ENCODE assay signal across 24 cellular contexts in the genomic region with DNA sequence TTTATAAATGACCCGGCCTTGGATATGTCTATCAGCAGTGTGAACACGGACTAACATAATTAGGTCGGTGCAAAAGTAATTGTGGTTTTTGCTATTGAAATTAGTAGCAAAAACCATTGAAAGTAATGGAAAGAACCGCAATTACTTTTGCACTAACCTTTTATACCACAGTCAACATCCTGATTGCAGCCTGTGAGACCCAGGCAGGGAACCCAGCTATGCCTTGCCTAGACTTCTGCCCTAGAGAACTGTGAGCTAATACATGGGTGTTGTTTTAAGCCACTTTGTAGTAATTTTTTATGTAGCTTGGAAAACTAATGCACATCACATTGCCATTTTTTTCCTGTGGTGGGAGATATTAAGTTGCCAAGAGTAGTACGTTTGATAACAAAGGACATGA.
"Had no signal": no experiment of that assay in that cellular context is flagged by ENCODE, and none has a peak within 500 bp of the region (broad histone marks: within the 10 kb centered on the region; RNA-seq: fewer than 3 reads in every experiment).

No MANE protein-coding gene starts in this region.

- DNase-seq: colonic mucosa; cortex of kidney; dermis blood vessel endothelial cell; dorsolateral prefrontal cortex; effector CD4-positive, alpha-beta T cell; effector CD8-positive, alpha-beta T cell; effector memory CD4-positive, alpha-beta T cell; effector memory CD8-positive, alpha-beta T cell; endodermal cell; erythroblast; esophagus squamous epithelium; foreskin fibroblast; foreskin keratinocyte; foreskin melanocyte; gastrocnemius medialis; glutamatergic neuron; head of caudate nucleus; heart left ventricle; heart right ventricle had no signal

- H3K9me3 ChIP-seq: colonic mucosa, esophagus muscularis mucosa, esophagus squamous epithelium, gastrocnemius medialis, gastroesophageal sphincter, heart left ventricle, heart right ventricle had no signal

- H3K36me3 ChIP-seq: colonic mucosa, esophagus muscularis mucosa, esophagus squamous epithelium, gastrocnemius medialis, gastroesophageal sphincter, heart left ventricle, heart right ventricle had no signal

- H3K27me3 ChIP-seq: colonic mucosa, dorsolateral prefrontal cortex, esophagus muscularis mucosa, esophagus squamous epithelium, foreskin keratinocyte, gastrocnemius medialis, gastroesophageal sphincter, heart left ventricle, heart right ventricle had no signal

- H3K27ac ChIP-seq: colonic mucosa, coronary artery, dorsolateral prefrontal cortex, epithelial cell of prostate, esophagus muscularis mucosa, esophagus squamous epithelium, foreskin keratinocyte, gastrocnemius medialis, gastroesophageal sphincter, heart left ventricle, heart right ventricle had no signal

- ATAC-seq: effector memory CD8-positive, alpha-beta T cell; esophagus mucosa; foreskin keratinocyte; gastrocnemius medialis; gastroesophageal sphincter; heart left ventricle; heart right ventricle had no signal

- H3K4me3 ChIP-seq: colonic mucosa, coronary artery, dorsolateral prefrontal cortex, esophagus muscularis mucosa, esophagus squamous epithelium, gastrocnemius medialis, gastroesophageal sphincter, heart left ventricle, heart right ventricle had no signal

- H3K4me1 ChIP-seq: colonic mucosa, esophagus squamous epithelium, foreskin keratinocyte, gastrocnemius medialis, gastroesophageal sphincter, heart left ventricle, heart right ventricle had no signal
